ENCODE assay signal across 10 cellular contexts in the genomic region with DNA sequence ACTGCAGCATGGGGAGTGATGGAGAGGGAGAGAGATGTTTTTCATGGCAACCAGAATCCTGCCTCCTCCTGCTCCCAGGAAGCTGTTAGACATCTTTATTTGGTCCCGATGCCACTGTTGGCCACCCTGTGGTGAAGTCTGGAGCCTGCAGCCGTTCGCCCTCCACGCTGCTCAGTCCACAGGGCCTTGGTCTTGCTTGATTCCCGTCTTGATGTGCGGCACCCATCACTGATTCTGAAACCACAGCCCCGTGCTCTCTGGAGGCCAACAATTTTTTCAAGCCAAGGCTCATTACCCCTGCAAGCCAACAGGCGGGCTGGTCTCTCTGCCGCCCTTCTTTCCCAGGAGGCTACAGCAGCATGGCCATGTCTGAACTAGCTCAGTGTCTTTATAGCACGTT. TPM values are rescaled to one million over a fixed set of nuclear protein-coding genes. Genes with fewer than 3 reads are reported as not detected.
DNase-seq lines count a peak whose midpoint lies in the region; ATAC-seq and TF ChIP-seq lines count a peak whose summit lies in the region.
"Had no signal": no experiment of that assay in that cellular context is flagged by ENCODE, and none has a peak within 500 bp of the region (broad histone marks: within the 10 kb centered on the region; RNA-seq: fewer than 3 reads in every experiment).

No MANE protein-coding gene starts in this region.

- no peak for TF ChIP-seq POLR2A in heart left ventricle (IDR thresholded peaks at IDR 0.05)

- H3K4me3 ChIP-seq in left ventricle myocardium inferior: no peak overlapping the region
- no peak overlapping the region for H3K4me3 ChIP-seq in heart left ventricle
- H3K4me3 ChIP-seq in fibroblast of pulmonary artery (replicated peaks; ENCODE audit: low read depth, low read length): no peak overlapping the region
- H3K4me3 ChIP-seq in tibial artery: no peak overlapping the region
- H3K4me3 ChIP-seq: esophagus muscularis mucosa, psoas muscle had no signal

- H3K36me3 ChIP-seq in left ventricle myocardium inferior: peaks cover 48% of the 10 kb centered on the region
- H3K36me3 ChIP-seq in heart left ventricle: peaks cover 0 to 60% (median 45%) of the 10 kb centered on the region in 9 donors
- peaks cover 20 to 69% (median 37%) of the 10 kb centered on the region in 3 donors for H3K36me3 ChIP-seq in tibial artery

- H3K9me3 ChIP-seq in left ventricle myocardium inferior (replicated peaks) (no peaks in the 10 kb centered on the region), heart left ventricle (no peaks in the 10 kb centered on the region), tibial artery (no peaks in the 10 kb centered on the region)
- H3K9me3 ChIP-seq: esophagus muscularis mucosa, psoas muscle had no signal

- DNase-seq in left ventricle myocardium inferior (no peak), heart left ventricle (no peak), NCI-H2107 treated with DMSO at 0.1 percent for 48 hours (lab: John Stamatoyannopoulos, UW; ENCODE audit: unreplicated experiment) (peak; percentile 45), fibroblast of pulmonary artery (ENCODE audit: low read depth) (peak; percentile 19), tibial artery (no peak), SIG-M5 treated with dmso at 0.1 percent for 504 hours (lab: John Stamatoyannopoulos, UW; ENCODE audit: unreplicated experiment) (no peak), SW480 (ENCODE audit: low spot score) (no peak)
- DNase-seq: psoas muscle had no signal

- intact Hi-C loops in left ventricle myocardium inferior (cut with micrococcal nuclease): no loop called here
- intact Hi-C loops in heart left ventricle (cut with DNase I): no loop called here
- intact Hi-C loops in tibial artery (cut with DNase I; ENCODE audit: low total_unique reads): no loop called here

- H3K27me3 ChIP-seq in left ventricle myocardium inferior (ENCODE audit: low read depth) (no peaks in the 10 kb centered on the region), heart left ventricle (no peaks in the 10 kb centered on the region), tibial artery (no peaks in the 10 kb centered on the region)
- H3K27me3 ChIP-seq: esophagus muscularis mucosa had no signal

- ATAC-seq in heart left ventricle (no peak), HG03025 (IDR thresholded peaks at IDR 0.05; ENCODE audit: low FRiP score, unreplicated experiment) (no peak)

- TF ChIP-seq CTCF in left ventricle myocardium inferior (IDR thresholded peaks at IDR 0.05; ENCODE audit: borderline replicate concordance): peak; percentile 33
- TF ChIP-seq CTCF in heart left ventricle (IDR thresholded peaks at IDR 0.05): peak in 1 of 12 donors; percentile 27
- TF ChIP-seq CTCF in fibroblast of pulmonary artery (IDR thresholded peaks at IDR 0.05; ENCODE audit: low read length, missing control alignments): peak; percentile 30
- peak in 1 of 2 experiments; percentile 19 for TF ChIP-seq CTCF in tibial artery (IDR thresholded peaks at IDR 0.05)

- peaks cover 7% of the 10 kb centered on the region for H3K4me1 ChIP-seq in left ventricle myocardium inferior
- peaks cover 0 to 14% (median 0%) of the 10 kb centered on the region in 12 donors for H3K4me1 ChIP-seq in heart left ventricle
- H3K4me1 ChIP-seq in tibial artery: no peaks in the 10 kb centered on the region
- H3K4me1 ChIP-seq: psoas muscle had no signal

- WGBS in heart left ventricle, 4 donors: 71 to 95% (median 79%) methylated on average over 10 of the region's 10 CpGs

- H3K27ac ChIP-seq in left ventricle myocardium inferior (replicated peaks) (no peak overlapping the region), heart left ventricle (no peak overlapping the region), tibial artery (no peak overlapping the region)
- H3K27ac ChIP-seq: esophagus muscularis mucosa, psoas muscle had no signal

RNA-seq across cellular contexts. Expression of a gene that starts 24.5 kb away (rescaled TPM):
- total RNA-seq in left ventricle myocardium inferior (0.19 TPM), heart left ventricle (under 1 TPM in 6 of 9 donors, not detected in 3; 0.08 to 0.77 (median 0.49) TPM)
- under 1 TPM in 1 of 2 donors, not detected in 1; 0.10 TPM for polyA plus RNA-seq in heart left ventricle
- total RNA-seq: psoas muscle had no signal
- polyA plus RNA-seq: psoas muscle had no signal

Comparison
In these comparisons a context has a peak if more than half of its experiments do, and no peak if none do; other contexts are left out.
1. DNase-seq: peak in NCI-H2107 treated with DMSO at 0.1 percent for 48 hours (single experiment) and fibroblast of pulmonary artery (single experiment); none in left ventricle myocardium inferior (single experiment), heart left ventricle (0 of 5), tibial artery (0 of 2), SIG-M5 treated with dmso at 0.1 percent for 504 hours (single experiment) and SW480 (single experiment).